11 cellular contexts compared by ENCODE assay signal in genomic region chr5:62778327-62779009, GRCh38.
DNase-seq lines count a peak whose midpoint lies in the region; ATAC-seq and TF ChIP-seq lines count a peak whose summit lies in the region.
"Had no signal": no experiment of that assay in that cellular context is flagged by ENCODE, and none has a peak within 500 bp of the region (broad histone marks: within the 10 kb centered on the region; RNA-seq: fewer than 3 reads in every experiment).

No MANE protein-coding gene starts in this region.

- no peak for TF ChIP-seq CTCF in RWPE2 (IDR thresholded peaks at IDR 0.05; ENCODE audit: poor library complexity, severe bottlenecking)

- no peak overlapping the region for H3K27ac ChIP-seq in RWPE2 (ENCODE audit: poor library complexity, severe bottlenecking)
- no peak overlapping the region for H3K27ac ChIP-seq in naive thymus-derived CD4-positive, alpha-beta T cell (ENCODE audit: low read depth, low read length)
- H3K27ac ChIP-seq: ovary, PC-9 had no signal

- DNase-seq in RWPE2 (ENCODE audit: low spot score) (no peak), D341Med (ENCODE audit: low spot score) (no peak)
- no peak for DNase-seq in naive thymus-derived CD4-positive, alpha-beta T cell
- no peak for DNase-seq in activated T-cell treated with anti-CD3 and anti-CD28 coated beads, Interleukin-2, amount 50 U/mL, for 4 hours
- no peak for DNase-seq in activated effector memory CD4-positive, alpha-beta T cell treated with anti-CD3 and anti-CD28 coated beads, Interleukin-2, amount 50 U/mL, for 16 hours
- DNase-seq: activated CD4-positive, alpha-beta T cell treated with anti-CD3 and anti-CD28 coated beads for 36 hours; ovary had no signal

- no peaks in the 10 kb centered on the region for H3K4me1 ChIP-seq in RWPE2 (ENCODE audit: insufficient read depth, poor library complexity, severe bottlenecking)
- no peaks in the 10 kb centered on the region for H3K4me1 ChIP-seq in naive thymus-derived CD4-positive, alpha-beta T cell (ENCODE audit: control insufficient read depth in 2 of 2, insufficient read depth in 2 of 2, low read length in 2 of 2)

- POLR2A ChIA-PET in naive thymus-derived CD4-positive, alpha-beta T cell (lab: Charles Lee), result no interaction called here

- peak overlapping the region in 3 of 10 donors; percentile 19 to 59 (median 40) for H3K4me3 Mint-ChIP-seq in naive thymus-derived CD4-positive, alpha-beta T cell
- no peak overlapping the region for H3K4me3 Mint-ChIP-seq in activated T-cell treated with anti-CD3 and anti-CD28 coated beads, Interleukin-2, amount 50 U/mL, for 4 hours
- H3K4me3 Mint-ChIP-seq: activated CD4-positive, alpha-beta T cell treated with anti-CD3 and anti-CD28 coated beads for 36 hours had no signal

- H3K36me3 Mint-ChIP-seq in naive thymus-derived CD4-positive, alpha-beta T cell, result no peaks in the 10 kb centered on the region
- H3K36me3 Mint-ChIP-seq in activated T-cell treated with anti-CD3 and anti-CD28 coated beads, Interleukin-2, amount 50 U/mL, for 4 hours (ENCODE audit: insufficient read depth), result no peaks in the 10 kb centered on the region

- no peak overlapping the region for H3K4me3 ChIP-seq in RWPE2 (ENCODE audit: severe bottlenecking)
- no peak overlapping the region for H3K4me3 ChIP-seq in naive thymus-derived CD4-positive, alpha-beta T cell (ENCODE audit: low read length)
- H3K4me3 ChIP-seq: ovary, PC-9 had no signal

- no peaks in the 10 kb centered on the region for H3K9me3 Mint-ChIP-seq in naive thymus-derived CD4-positive, alpha-beta T cell
- no peaks in the 10 kb centered on the region for H3K9me3 Mint-ChIP-seq in activated T-cell treated with anti-CD3 and anti-CD28 coated beads, Interleukin-2, amount 50 U/mL, for 4 hours

- H3K27me3 Mint-ChIP-seq in naive thymus-derived CD4-positive, alpha-beta T cell, result peaks cover 0 to 7% (median 0%) of the 10 kb centered on the region in 5 donors
- H3K27me3 Mint-ChIP-seq in activated T-cell treated with anti-CD3 and anti-CD28 coated beads, Interleukin-2, amount 50 U/mL, for 4 hours (ENCODE audit: low read depth), result peaks cover 2% of the 10 kb centered on the region

- H3K36me3 ChIP-seq in RWPE2 (ENCODE audit: low read depth), result no peaks in the 10 kb centered on the region
- H3K36me3 ChIP-seq in naive thymus-derived CD4-positive, alpha-beta T cell (ENCODE audit: control insufficient read depth in 2 of 3, insufficient read depth in 3 of 3, low read length in 3 of 3), result no peaks in the 10 kb centered on the region
- H3K36me3 ChIP-seq: ovary had no signal

- peaks cover 0 to 12% (median 0%) of the 10 kb centered on the region in 7 donors for H3K4me1 Mint-ChIP-seq in naive thymus-derived CD4-positive, alpha-beta T cell
- H3K4me1 Mint-ChIP-seq in activated T-cell treated with anti-CD3 and anti-CD28 coated beads, Interleukin-2, amount 50 U/mL, for 4 hours (ENCODE audit: low read depth), result no peaks in the 10 kb centered on the region
- H3K4me1 Mint-ChIP-seq: activated CD4-positive, alpha-beta T cell treated with anti-CD3 and anti-CD28 coated beads for 36 hours had no signal

- intact Hi-C loops in naive thymus-derived CD4-positive, alpha-beta T cell (cut with micrococcal nuclease), result loop anchor here (1.0 to 10.0 kb wide), 3 partner anchors 318 to 424 kb away; no protein-coding TSS in a partner anchor

- H3K9me3 ChIP-seq in RWPE2 (ENCODE audit: severe bottlenecking), result no peaks in the 10 kb centered on the region
- H3K9me3 ChIP-seq in naive thymus-derived CD4-positive, alpha-beta T cell (ENCODE audit: control insufficient read depth in 2 of 3, low read length in 3 of 3), result no peaks in the 10 kb centered on the region
- H3K9me3 ChIP-seq: ovary had no signal

- H3K27ac Mint-ChIP-seq in naive thymus-derived CD4-positive, alpha-beta T cell, result no peak overlapping the region
- H3K27ac Mint-ChIP-seq: activated CD4-positive, alpha-beta T cell treated with anti-CD3 and anti-CD28 coated beads for 36 hours had no signal

- ATAC-seq in GM18868 (IDR thresholded peaks at IDR 0.05; ENCODE audit: unreplicated experiment), result peak; percentile 30
- ATAC-seq in HG03066 (IDR thresholded peaks at IDR 0.05; ENCODE audit: low read depth, unreplicated experiment), result peak; percentile 9
- peak; percentile 37; the same call in 1 of the 3 replicates for ATAC-seq in RWPE2 (ENCODE audit: low read depth)
- peak; percentile 76 for ATAC-seq in naive thymus-derived CD4-positive, alpha-beta T cell
- ATAC-seq in activated T-cell treated with anti-CD3 and anti-CD28 coated beads, Interleukin-2, amount 50 U/mL, for 4 hours, result no peak
- ATAC-seq in HG03159 (IDR thresholded peaks at IDR 0.05; ENCODE audit: unreplicated experiment), result no peak
- ATAC-seq: activated CD4-positive, alpha-beta T cell treated with anti-CD3 and anti-CD28 coated beads for 36 hours had no signal

- CTCF ChIA-PET in naive thymus-derived CD4-positive, alpha-beta T cell (lab: Charles Lee), result interaction anchor here (0.5 to 0.6 kb wide), 3 partner anchors 312 to 462 kb away, joined by 3 to 5 read pairs (median 3); no protein-coding TSS in a partner anchor

- no peaks in the 10 kb centered on the region for H3K27me3 ChIP-seq in RWPE2 (ENCODE audit: insufficient read depth, poor library complexity, severe bottlenecking)
- no peaks in the 10 kb centered on the region for H3K27me3 ChIP-seq in naive thymus-derived CD4-positive, alpha-beta T cell (ENCODE audit: control insufficient read depth in 2 of 2, insufficient read depth in 2 of 2, low read length in 2 of 2)
- H3K27me3 ChIP-seq: ovary had no signal

Comparison
In these comparisons a context has a peak if more than half of its experiments do, and no peak if none do; other contexts are left out.
1. ATAC-seq: peak in GM18868 (single experiment), HG03066 (single experiment), RWPE2 (single experiment) and naive thymus-derived CD4-positive, alpha-beta T cell (single experiment); none in activated T-cell treated with anti-CD3 and anti-CD28 coated beads, Interleukin-2, amount 50 U/mL, for 4 hours (0 of 2) and HG03159 (single experiment).